Comparison of ENCODE assay signal across 8 cellular contexts in the genomic region with DNA sequence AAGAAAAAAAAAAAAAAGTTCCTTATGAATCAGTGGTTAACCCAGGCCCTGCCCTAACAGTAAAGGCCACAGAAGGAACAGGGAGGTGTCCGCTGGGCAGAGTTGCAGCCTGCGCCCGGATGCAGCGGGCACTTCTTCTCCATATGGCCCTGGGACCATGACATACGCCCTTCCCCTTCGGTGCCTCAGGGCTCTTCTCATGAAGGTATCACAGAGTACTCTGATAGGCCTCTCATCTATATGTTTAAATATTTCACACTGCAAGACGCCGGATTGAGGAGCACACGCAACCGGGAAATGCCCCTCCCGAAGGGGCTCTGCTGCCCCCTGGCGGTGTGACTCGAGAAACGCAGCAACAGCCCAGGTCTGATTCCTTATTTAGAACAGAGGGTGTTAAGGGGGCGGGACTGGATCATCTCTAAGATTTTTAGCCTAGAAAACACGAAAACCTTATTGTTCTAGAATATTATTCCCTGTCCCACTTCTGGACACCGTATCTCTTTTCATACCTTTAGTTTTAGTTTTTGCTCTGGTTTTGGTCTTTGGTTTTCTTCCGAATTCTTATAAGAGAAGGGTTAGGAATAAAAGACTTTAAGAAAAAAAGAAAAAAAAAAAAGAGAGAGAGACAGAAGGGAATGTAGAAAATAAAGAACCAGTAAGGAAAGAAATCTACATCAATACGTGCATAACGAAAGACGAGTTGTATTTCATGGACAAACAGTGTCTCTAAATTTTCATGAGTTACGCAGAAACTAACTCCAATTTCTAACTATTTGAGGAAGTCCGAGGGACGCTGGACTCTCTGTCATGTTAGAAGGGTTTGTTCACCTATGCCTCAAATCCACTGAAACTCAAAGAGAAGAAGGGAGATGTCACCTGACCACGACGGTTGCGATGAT. TPM values are rescaled to one million over a fixed set of nuclear protein-coding genes. Genes with fewer than 3 reads are reported as not detected.
DNase-seq lines count a peak whose midpoint lies in the region; ATAC-seq and TF ChIP-seq lines count a peak whose summit lies in the region.

No MANE protein-coding gene starts in this region.

- H3K27me3 Mint-ChIP-seq in activated T-helper 17 cell treated with anti-CD3 and anti-CD28 coated beads, Interleukin-2, amount 50 U/mL, for 72 hours: no peaks in the 10 kb centered on the region
- no peaks in the 10 kb centered on the region for H3K27me3 Mint-ChIP-seq in neural crest cell (ENCODE audit: low read depth)

- peak overlapping the region; percentile 78 for H3K4me3 Mint-ChIP-seq in activated T-helper 17 cell treated with anti-CD3 and anti-CD28 coated beads, Interleukin-2, amount 50 U/mL, for 72 hours
- H3K4me3 Mint-ChIP-seq in neural crest cell: peak overlapping the region; percentile 2

- POLR2A ChIA-PET in RWPE1 (lab: Yijun Ruan, JAX; ENCODE audit: low non-redundant PET): no interaction called here

- DNase-seq in D341Med (ENCODE audit: low spot score): peak; percentile 92
- DNase-seq in Kasumi-1 (lab: John Stamatoyannopoulos, UW): peak; percentile 81 to 88
- peak; percentile 95 for DNase-seq in RWPE1 (ENCODE audit: low spot score)
- peak; percentile 84 for DNase-seq in fibroblast of peridontal ligament (ENCODE audit: extremely low read depth)
- peak; percentile 94 for DNase-seq in neural crest cell (ENCODE audit: low read depth, low spot score)
- peak; percentile 82 for DNase-seq in stomach

- peak overlapping the region in 3 of 4 donors; percentile 3 to 16 (median 12) for H3K4me3 ChIP-seq in stomach

- peaks cover 17% of the 10 kb centered on the region for H3K4me1 Mint-ChIP-seq in activated T-helper 17 cell treated with anti-CD3 and anti-CD28 coated beads, Interleukin-2, amount 50 U/mL, for 72 hours
- H3K4me1 Mint-ChIP-seq in neural crest cell: peaks cover 6% of the 10 kb centered on the region

- CTCF ChIA-PET in RWPE1 (lab: Yijun Ruan, JAX): interaction anchor here (0.6 to 0.7 kb wide), 3 partner anchors 23 to 66 kb away, joined by 3 to 8 read pairs (median 3); no protein-coding TSS in a partner anchor

- no peak for TF ChIP-seq POLR2A in stomach (IDR thresholded peaks at IDR 0.05)

- H3K9me3 ChIP-seq in stomach: no peaks in the 10 kb centered on the region

- 40 to 45% (median 41%) methylated on average over 27 of the region's 27 CpGs for WGBS in stomach, 5 donors

- H3K27me3 ChIP-seq in stomach: no peaks in the 10 kb centered on the region

- no peaks in the 10 kb centered on the region for H3K9me3 Mint-ChIP-seq in activated T-helper 17 cell treated with anti-CD3 and anti-CD28 coated beads, Interleukin-2, amount 50 U/mL, for 72 hours
- H3K9me3 Mint-ChIP-seq in neural crest cell: no peaks in the 10 kb centered on the region

- TF ChIP-seq CTCF in RWPE1 (conservative IDR thresholded peaks at IDR 0.05; ENCODE audit: low read depth): peak; percentile 99
- TF ChIP-seq CTCF in neural crest cell (conservative IDR thresholded peaks at IDR 0.05): peak; percentile 99
- TF ChIP-seq CTCF in stomach (IDR thresholded peaks at IDR 0.05): peak in 5 of 7 experiments; percentile 64 to 95 (median 91)

- H3K27ac ChIP-seq in RWPE1 (peak overlapping the region; percentile 44), stomach (peak overlapping the region in 4 of 5 donors; percentile 5 to 71 (median 60))

- peaks cover 8 to 60% (median 26%) of the 10 kb centered on the region in 4 donors for H3K4me1 ChIP-seq in stomach

- intact Hi-C loops in stomach (cut with DNase I; ENCODE audit: low total_unique reads): loop anchor here (10.0 kb wide), 1 partner anchor 81 kb away; no protein-coding TSS in a partner anchor

- H3K36me3 ChIP-seq in stomach: peaks cover 8 to 49% (median 37%) of the 10 kb centered on the region in 4 donors

- peaks cover 56% of the 10 kb centered on the region for H3K36me3 Mint-ChIP-seq in activated T-helper 17 cell treated with anti-CD3 and anti-CD28 coated beads, Interleukin-2, amount 50 U/mL, for 72 hours (ENCODE audit: low read depth)
- H3K36me3 Mint-ChIP-seq in neural crest cell (ENCODE audit: low read depth): peaks cover 4% of the 10 kb centered on the region

- no peak for TF ChIP-seq EP300 in stomach (IDR thresholded peaks at IDR 0.05)

- peak overlapping the region; percentile 73 for H3K27ac Mint-ChIP-seq in activated T-helper 17 cell treated with anti-CD3 and anti-CD28 coated beads, Interleukin-2, amount 50 U/mL, for 72 hours
- H3K27ac Mint-ChIP-seq in neural crest cell (ENCODE audit: unreplicated experiment): no peak overlapping the region

- ATAC-seq in GM21526 (IDR thresholded peaks at IDR 0.05; ENCODE audit: low FRiP score, unreplicated experiment): peak; percentile 68
- peak; percentile 73 for ATAC-seq in activated T-helper 17 cell treated with anti-CD3 and anti-CD28 coated beads, Interleukin-2, amount 50 U/mL, for 72 hours (replicated peaks)

RNA-seq across cellular contexts. Expression of a gene that starts 12.0 kb away (rescaled TPM):
- total RNA-seq in activated T-helper 17 cell treated with anti-CD3 and anti-CD28 coated beads, Interleukin-2, amount 50 U/mL, for 72 hours: 10 to 100 TPM; 15.0 to 22.7 TPM
- 33.0 and 36.0 TPM in 2 replicates for total RNA-seq in neural crest cell
- 10 to 100 TPM in 4 of 5 donors, 1 to 10 TPM in 1; 5.8 to 23.7 (median 15.4) TPM for total RNA-seq in stomach
- 1 to 10 TPM; 4.7 to 6.6 (median 5.0) TPM for polyA plus RNA-seq in stomach

RNA-seq across cellular contexts. Expression of a gene that starts 48.2 kb away (rescaled TPM):
- 10 to 100 TPM; 55.1 to 68.0 TPM for total RNA-seq in activated T-helper 17 cell treated with anti-CD3 and anti-CD28 coated beads, Interleukin-2, amount 50 U/mL, for 72 hours
- 100 and 108 TPM in 2 replicates for total RNA-seq in neural crest cell
- total RNA-seq in stomach: 100 to 1,000 TPM in 3 of 5 donors, 10 to 100 TPM in 2; 30.9 to 265 (median 117) TPM
- 10 to 100 TPM; 53.2 to 73.2 (median 72.2) TPM for polyA plus RNA-seq in stomach

Comparison
In these comparisons a context has a peak if more than half of its experiments do, and no peak if none do; other contexts are left out.
1. Peak in every context shown above with its lines: DNase-seq, ATAC-seq, H3K4me3 ChIP-seq and H3K27ac ChIP-seq.